In genomic region chr22:42716649-42717127, GRCh38 we compare ENCODE assay signal across 9 cellular contexts. TPM values are rescaled to one million over a fixed set of nuclear protein-coding genes. Genes with fewer than 3 reads are reported as not detected.
DNase-seq lines count a peak whose midpoint lies in the region; ATAC-seq and TF ChIP-seq lines count a peak whose summit lies in the region.
"Had no signal": no experiment of that assay in that cellular context is flagged by ENCODE, and none has a peak within 500 bp of the region (broad histone marks: within the 10 kb centered on the region; RNA-seq: fewer than 3 reads in every experiment).

No MANE protein-coding gene starts in this region.

- no peaks in the 10 kb centered on the region for H3K9me3 Mint-ChIP-seq in mesothelial cell of epicardium
- H3K9me3 Mint-ChIP-seq: T-helper 1 cell treated with Interleukin-12 subunit alpha and Interleukin-12 subunit beta and Interleukin-4 antibody, amounts not matched to agents 30 μg/mL and 1 μg/mL, for 36 hours had no signal

- H3K9ac ChIP-seq in HCT116 (ENCODE audit: low read length) (no peak overlapping the region), NT2/D1 (ENCODE audit: insufficient read length, low read depth) (peak overlapping the region; percentile 45)

- H3K27me3 Mint-ChIP-seq in mesothelial cell of epicardium (ENCODE audit: low read depth) = peaks cover 34% of the 10 kb centered on the region

- H3K9me3 ChIP-seq in HCT116 (ENCODE audit: control insufficient read depth in 1 of 2, insufficient read depth in 1 of 2, low read depth in 1 of 2, low read length in 2 of 2) (no peaks in the 10 kb centered on the region), NT2/D1 (ENCODE audit: insufficient read depth, low read length) (no peaks in the 10 kb centered on the region), SJCRH30 (replicated peaks) (no peaks in the 10 kb centered on the region)

- H3K27me3 ChIP-seq in HCT116 (ENCODE audit: insufficient read depth, low read length) = no peaks in the 10 kb centered on the region
- peaks cover 31% of the 10 kb centered on the region for H3K27me3 ChIP-seq in NT2/D1 (ENCODE audit: insufficient read depth, insufficient read length)
- peaks cover 12% of the 10 kb centered on the region for H3K27me3 ChIP-seq in SJCRH30

- H3K36me3 Mint-ChIP-seq in mesothelial cell of epicardium = no peaks in the 10 kb centered on the region

- no peak for TF ChIP-seq POLR2A in HCT116 (IDR thresholded peaks at IDR 0.05; ENCODE audit: borderline replicate concordance, extremely low read depth, insufficient read depth, insufficient read length)

- no TSS peak for BruUV-seq in HCT116 (replicated peaks; lab: Mats Ljungman, UMichigan)

- TF ChIP-seq CTCF in HCT116 (IDR thresholded peaks at IDR 0.05 in 2 of 3, conservative IDR thresholded peaks at IDR 0.05 in 1 of 3; ENCODE audit: borderline replicate concordance in 1 of 3, insufficient read depth in 1 of 3, low read depth in 2 of 3, low read length in 2 of 3) (no peak), mesothelial cell of epicardium (IDR thresholded peaks at IDR 0.05; ENCODE audit: unreplicated experiment) (no peak)

- H3K27ac ChIP-seq in HCT116 (ENCODE audit: low read depth, low read length) = no peak overlapping the region
- H3K27ac ChIP-seq in SJCRH30 = no peak overlapping the region

- no peak overlapping the region for H3K27ac Mint-ChIP-seq in mesothelial cell of epicardium
- H3K27ac Mint-ChIP-seq: T-helper 1 cell treated with Interleukin-12 subunit alpha and Interleukin-12 subunit beta and Interleukin-4 antibody, amounts not matched to agents 30 μg/mL and 1 μg/mL, for 36 hours had no signal

- no peaks in the 10 kb centered on the region for H3K36me3 ChIP-seq in HCT116 (ENCODE audit: control insufficient read depth in 1 of 2, insufficient read depth in 2 of 2, low read length in 2 of 2)
- H3K36me3 ChIP-seq in NT2/D1 (ENCODE audit: insufficient read depth, insufficient read length, low read length) = no peaks in the 10 kb centered on the region
- H3K36me3 ChIP-seq in SJCRH30 = no peaks in the 10 kb centered on the region

- peaks cover 28% of the 10 kb centered on the region; the same call in 1 of the 2 replicates for H3K79me2 ChIP-seq in HCT116 (ENCODE audit: insufficient read depth, low read length)

- H3K4me3 Mint-ChIP-seq in mesothelial cell of epicardium = no peak overlapping the region
- H3K4me3 Mint-ChIP-seq: T-helper 1 cell treated with Interleukin-12 subunit alpha and Interleukin-12 subunit beta and Interleukin-4 antibody, amounts not matched to agents 30 μg/mL and 1 μg/mL, for 36 hours had no signal

- H2AFZ ChIP-seq in HCT116 (ENCODE audit: low read depth, low read length, poor library complexity, severe bottlenecking) = no peak overlapping the region

- no peak overlapping the region for H3K4me3 ChIP-seq in HCT116 (replicated peaks in 1 of 2; ENCODE audit: low read depth in 1 of 2, low read length in 2 of 2)
- H3K4me3 ChIP-seq in NT2/D1 (ENCODE audit: insufficient read length, low read depth) = no peak overlapping the region
- no peak overlapping the region for H3K4me3 ChIP-seq in SJCRH30

- DNase-seq in HCT116 (ENCODE audit: low read depth, low spot score) (no peak), NT2/D1 (ENCODE audit: low read depth, low spot score) (no peak), sciatic nerve (ENCODE audit: low spot score) (no peak), dermis blood vessel endothelial cell (no peak), SJCRH30 (no peak), mesothelial cell of epicardium (ENCODE audit: low spot score in 2 of 2, unreplicated experiment in 2 of 2) (no peak)
- DNase-seq in stimulated activated naive CD4-positive, alpha-beta T cell treated with Interleukin-2 at 50 U/mL for 16 hours (lab: John Stamatoyannopoulos, UW) = no peak

- TF ChIP-seq RAD21 in HCT116 (IDR thresholded peaks at IDR 0.05; ENCODE audit: low read depth) = no peak

- H3K4me1 Mint-ChIP-seq in mesothelial cell of epicardium = peaks cover 32% of the 10 kb centered on the region

- RAD21 ChIA-PET in HCT116 (lab: Charles Lee; ENCODE audit: low non-redundant PET in 1 of 2, low total read pairs in 2 of 2, uncharacterized antibody in 2 of 2, unreplicated experiment in 2 of 2) = no interaction called here

- H3K4me2 ChIP-seq in HCT116 (ENCODE audit: low read length) = peak overlapping the region; percentile 38

- no peaks in the 10 kb centered on the region for H4K20me1 ChIP-seq in HCT116 (ENCODE audit: insufficient read depth)

- H3K9me2 ChIP-seq in HCT116 (ENCODE audit: insufficient read depth) = no peaks in the 10 kb centered on the region

- intact Hi-C loops in HCT116 (cut with micrococcal nuclease) = no loop called here
- intact Hi-C loops in sciatic nerve (cut with DNase I) = no loop called here

- H3K4me1 ChIP-seq in HCT116 (ENCODE audit: control insufficient read depth in 1 of 2, insufficient read depth in 2 of 2, low read length in 2 of 2) (peaks cover 41 to 70% of the 10 kb centered on the region in 2 experiments), NT2/D1 (ENCODE audit: insufficient read depth, insufficient read length) (peaks cover 8% of the 10 kb centered on the region), SJCRH30 (peaks cover 12% of the 10 kb centered on the region)

- ATAC-seq in GM18861 (IDR thresholded peaks at IDR 0.05; ENCODE audit: unreplicated experiment) (peak; percentile 31), HCT116 (no peak), sciatic nerve (peak; percentile 1)

- CTCF ChIA-PET in HCT116 (lab: Charles Lee) = no interaction called here

- POLR2A ChIA-PET in HCT116 (lab: Charles Lee) = no interaction called here

TF ChIP-seq in HCT116, 20 proteins besides CTCF, POLR2A, EP300 and RAD21:
- TF ChIP-seq MAX (IDR thresholded peaks at IDR 0.05) = no peak
- TF ChIP-seq ZBTB33 (IDR thresholded peaks at IDR 0.05; ENCODE audit: extremely low read depth, insufficient replicate concordance, low read length) = no peak
- TF ChIP-seq ATF3 (IDR thresholded peaks at IDR 0.05) = no peak
- TF ChIP-seq ZNF274 (IDR thresholded peaks at IDR 0.05; ENCODE audit: low read depth, low read length) = no peak
- TF ChIP-seq YY1 (IDR thresholded peaks at IDR 0.05; ENCODE audit: extremely low read depth, insufficient replicate concordance, low read depth, low read length) = no peak
- TF ChIP-seq POLR2AphosphoS5 (IDR thresholded peaks at IDR 0.05; ENCODE audit: low read depth, low read length) = no peak
- no peak for TF ChIP-seq JUND (IDR thresholded peaks at IDR 0.05)
- TF ChIP-seq SP1 (IDR thresholded peaks at IDR 0.05; ENCODE audit: low read depth) = no peak
- no peak for TF ChIP-seq TCF7L2 (IDR thresholded peaks at IDR 0.05; ENCODE audit: borderline replicate concordance, extremely low read depth, insufficient read depth, insufficient read length)
- TF ChIP-seq ZFX (IDR thresholded peaks at IDR 0.05) = no peak
- no peak for TF ChIP-seq ELF1 (IDR thresholded peaks at IDR 0.05; ENCODE audit: borderline replicate concordance, low read depth)

RNA-seq across cellular contexts. Expression of gene A4GALT, which starts 4.0 kb away (rescaled TPM):
- total RNA-seq in HCT116 (2021; ENCODE audit: unreplicated experiment) = 16.0 TPM
- polyA plus RNA-seq in HCT116 (2012) = 14.2 and 14.3 TPM in 2 replicates
- total RNA-seq in sciatic nerve = 106 TPM
- 52.5 and 60.2 TPM in 2 replicates for total RNA-seq in dermis blood vessel endothelial cell
- 7.1 and 9.9 TPM in 2 replicates for total RNA-seq in SJCRH30 (2014; rRNA removed; shearing (Covaris generic))
- 0.67 to 0.84 TPM (median 0.82 TPM) in 3 replicates for total RNA-seq in mesothelial cell of epicardium
